ENCODE assay signal across 8 cellular contexts in genomic region chr17:44123356-44124117, GRCh38. TPM values are rescaled to one million over a fixed set of nuclear protein-coding genes. Genes with fewer than 3 reads are reported as not detected.
DNase-seq lines count a peak whose midpoint lies in the region; ATAC-seq and TF ChIP-seq lines count a peak whose summit lies in the region.

Gene HDAC5 (minus strand): TSS chr17:44123641. CDS start chr17:44117515, 6,126 bp downstream.

- peak within 1 kb of the TSS; percentile 89 to 97 (median 95) for H3K27ac Mint-ChIP-seq in CD4-positive, CD25-positive, alpha-beta regulatory T cell
- H3K27ac Mint-ChIP-seq in dendritic cell treated with granulocyte-macrophage colony-stimulating factor and Interleukin-4, amounts not matched to agents 40 ng/mL and 50 ng/mL, for 4 days, result peak within 1 kb of the TSS; percentile 96

- H3K36me3 ChIP-seq in CD4-positive, CD25-positive, alpha-beta regulatory T cell (ENCODE audit: control insufficient read depth, insufficient read depth, low read length), result no peaks in the 10 kb centered on the region
- no peaks in the 10 kb centered on the region for H3K36me3 ChIP-seq in liver (ENCODE audit: control insufficient read depth in 4 of 4, insufficient read depth in 3 of 4, low read depth in 1 of 4, low read length in 3 of 4)

- H3K4me1 ChIP-seq in CD4-positive, CD25-positive, alpha-beta regulatory T cell (ENCODE audit: control insufficient read depth, insufficient read depth, low read length, poor library complexity, severe bottlenecking), result peaks cover 29% of the 10 kb centered on the region
- peaks cover 6 to 17% (median 11%) of the 10 kb centered on the region in 4 donors for H3K4me1 ChIP-seq in liver (ENCODE audit: control insufficient read depth in 4 of 4, insufficient read depth in 4 of 4, low read length in 3 of 4)

- intact Hi-C loops in dendritic cell treated with granulocyte-macrophage colony-stimulating factor and Interleukin-4, amounts not matched to agents 40 ng/mL and 50 ng/mL, for 4 days (cut with micrococcal nuclease), result loop anchor here (1.0 to 2.0 kb wide), 3 partner anchors 17 to 63 kb away; partner anchors contain the start of genes HROB and TMUB2

- peak within 1 kb of the TSS; percentile 93 to 99 (median 96) for H3K4me3 Mint-ChIP-seq in CD4-positive, CD25-positive, alpha-beta regulatory T cell
- H3K4me3 Mint-ChIP-seq in dendritic cell treated with granulocyte-macrophage colony-stimulating factor and Interleukin-4, amounts not matched to agents 40 ng/mL and 50 ng/mL, for 4 days, result peak within 1 kb of the TSS; percentile 90

- peaks cover 4% of the 10 kb centered on the region for H3K36me3 Mint-ChIP-seq in CD4-positive, CD25-positive, alpha-beta regulatory T cell
- peaks cover 26% of the 10 kb centered on the region for H3K36me3 Mint-ChIP-seq in dendritic cell treated with granulocyte-macrophage colony-stimulating factor and Interleukin-4, amounts not matched to agents 40 ng/mL and 50 ng/mL, for 4 days (ENCODE audit: low read depth)

- H3K9ac ChIP-seq in liver (ENCODE audit: low read depth in 1 of 2, low read length in 2 of 2), result peak within 1 kb of the TSS; percentile 79 to 81

- under 1% methylated on average over 78 of the region's 78 CpGs for WGBS in liver

- H3K9me3 ChIP-seq in CD4-positive, CD25-positive, alpha-beta regulatory T cell (ENCODE audit: control insufficient read depth in 2 of 2, low read length in 2 of 2), result no peaks in the 10 kb centered on the region
- H3K9me3 ChIP-seq in liver (ENCODE audit: control insufficient read depth in 4 of 4, low read length in 3 of 4), result no peaks in the 10 kb centered on the region

- peak; percentile 46 for TF ChIP-seq CTCF in liver (IDR thresholded peaks at IDR 0.05; ENCODE audit: low read depth, low read length, missing input control)

- H3K27me3 ChIP-seq in CD4-positive, CD25-positive, alpha-beta regulatory T cell (ENCODE audit: control insufficient read depth, insufficient read depth, low read length), result no peaks in the 10 kb centered on the region
- no peaks in the 10 kb centered on the region for H3K27me3 ChIP-seq in liver (ENCODE audit: control insufficient read depth in 4 of 4, insufficient read depth in 4 of 4, low read length in 3 of 4)

- H3K27ac ChIP-seq in CD4-positive, CD25-positive, alpha-beta regulatory T cell (ENCODE audit: insufficient read depth, low read length, poor library complexity, severe bottlenecking), result peak within 1 kb of the TSS; percentile 77
- peak within 1 kb of the TSS; percentile 82 to 94 for H3K27ac ChIP-seq in liver (ENCODE audit: low read depth in 1 of 2, low read length in 2 of 2)

- peaks cover 4 to 43% (median 25%) of the 10 kb centered on the region in 4 donors for H3K4me1 Mint-ChIP-seq in CD4-positive, CD25-positive, alpha-beta regulatory T cell
- peaks cover 41% of the 10 kb centered on the region for H3K4me1 Mint-ChIP-seq in dendritic cell treated with granulocyte-macrophage colony-stimulating factor and Interleukin-4, amounts not matched to agents 40 ng/mL and 50 ng/mL, for 4 days (ENCODE audit: low read depth)

- DNase-seq in CD4-positive, CD25-positive, alpha-beta regulatory T cell, result peak; percentile 93 to 95 (median 94)
- peak; percentile 87 for DNase-seq in NCI-H748 treated with DMSO at 0.1 percent for 48 hours (lab: John Stamatoyannopoulos, UW)
- peak; percentile 96 for DNase-seq in activated CD4-positive, alpha-beta T cell treated with anti-CD3 and anti-CD28 coated beads, Interleukin-2, amount 50 U/mL, for 4 hours
- peak; percentile 97 for DNase-seq in stimulated activated CD4-positive, alpha-beta T cell treated with anti-CD3 and anti-CD28 coated beads, Interleukin-4, amount 100 ng/mL, for 1 hour

- ATAC-seq in CD4-positive, CD25-positive, alpha-beta regulatory T cell (ENCODE audit: low read depth in 2 of 2), result peak; percentile 94 to 97
- peak; percentile 79 for ATAC-seq in GM19397 (IDR thresholded peaks at IDR 0.05; ENCODE audit: unreplicated experiment)
- ATAC-seq in HG03565 (IDR thresholded peaks at IDR 0.05; ENCODE audit: unreplicated experiment), result peak; percentile 87

- TF ChIP-seq RAD21 in liver (IDR thresholded peaks at IDR 0.05), result peak; percentile 70 to 73

- peak within 1 kb of the TSS; percentile 86 for H3K4me3 ChIP-seq in CD4-positive, CD25-positive, alpha-beta regulatory T cell (ENCODE audit: low read depth, low read length)
- H3K4me3 ChIP-seq in liver (ENCODE audit: low read depth in 1 of 3, low read length in 3 of 3), result peak within 1 kb of the TSS; percentile 80 to 93 (median 83)

- H3K27me3 Mint-ChIP-seq in CD4-positive, CD25-positive, alpha-beta regulatory T cell, result peaks cover 12% of the 10 kb centered on the region
- H3K27me3 Mint-ChIP-seq in dendritic cell treated with granulocyte-macrophage colony-stimulating factor and Interleukin-4, amounts not matched to agents 40 ng/mL and 50 ng/mL, for 4 days, result no peaks in the 10 kb centered on the region

- peaks cover 0 to 1% (median 0%) of the 10 kb centered on the region in 7 donors for H3K9me3 Mint-ChIP-seq in CD4-positive, CD25-positive, alpha-beta regulatory T cell
- no peaks in the 10 kb centered on the region for H3K9me3 Mint-ChIP-seq in dendritic cell treated with granulocyte-macrophage colony-stimulating factor and Interleukin-4, amounts not matched to agents 40 ng/mL and 50 ng/mL, for 4 days

TF ChIP-seq in liver, 16 proteins besides CTCF, POLR2A, EP300 and RAD21:
- TF ChIP-seq RXRA (IDR thresholded peaks at IDR 0.05), result peak in 1 of 2 donors; percentile 55
- peak in 1 of 2 donors; percentile 35 for TF ChIP-seq EGR1 (IDR thresholded peaks at IDR 0.05; ENCODE audit: low read depth in 2 of 2)
- TF ChIP-seq GABPA (IDR thresholded peaks at IDR 0.05 in 1 of 2, conservative IDR thresholded peaks at IDR 0.05 in 1 of 2), result no peak
- no peak for TF ChIP-seq FOXA1 (IDR thresholded peaks at IDR 0.05)
- peak; percentile 67 for TF ChIP-seq YY1 (IDR thresholded peaks at IDR 0.05)
- TF ChIP-seq, protein P1, sequence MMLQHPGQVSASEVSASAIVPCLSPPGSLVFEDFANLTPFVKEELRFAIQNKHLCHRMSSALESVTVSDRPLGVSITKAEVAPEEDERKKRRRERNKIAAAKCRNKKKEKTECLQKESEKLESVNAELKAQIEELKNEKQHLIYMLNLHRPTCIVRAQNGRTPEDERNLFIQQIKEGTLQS (IDR thresholded peaks at IDR 0.05), result peak; percentile 27
- peak; percentile 15 for TF ChIP-seq NR2F2 (IDR thresholded peaks at IDR 0.05)
- TF ChIP-seq REST (IDR thresholded peaks at IDR 0.05), result no peak
- TF ChIP-seq HNF4G (IDR thresholded peaks at IDR 0.05), result no peak
- TF ChIP-seq SP1 (IDR thresholded peaks at IDR 0.05), result peak; percentile 62
- TF ChIP-seq, protein P2, sequence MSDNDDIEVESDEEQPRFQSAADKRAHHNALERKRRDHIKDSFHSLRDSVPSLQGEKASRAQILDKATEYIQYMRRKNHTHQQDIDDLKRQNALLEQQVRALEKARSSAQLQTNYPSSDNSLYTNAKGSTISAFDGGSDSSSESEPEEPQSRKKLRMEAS (IDR thresholded peaks at IDR 0.05), result peak; percentile 90
- no peak for TF ChIP-seq TAF1 (conservative IDR thresholded peaks at IDR 0.05)
- no peak for TF ChIP-seq FOXA2 (IDR thresholded peaks at IDR 0.05)
- no peak for TF ChIP-seq ZBTB33 (IDR thresholded peaks at IDR 0.05)
- TF ChIP-seq JUND (IDR thresholded peaks at IDR 0.05), result no peak
- peak in 1 of 2 donors; percentile 23 for TF ChIP-seq HNF4A (conservative IDR thresholded peaks at IDR 0.05)

RNA-seq across cellular contexts. Expression of gene HDAC5, which starts in this region (rescaled TPM):
- total RNA-seq in CD4-positive, CD25-positive, alpha-beta regulatory T cell, result 69.1 TPM
- polyA plus RNA-seq in CD4-positive, CD25-positive, alpha-beta regulatory T cell, result 10 to 100 TPM; 10.6 to 16.4 (median 13.0) TPM
- 10 to 100 TPM; 18.2 to 20.3 TPM for total RNA-seq in liver
- polyA plus RNA-seq in liver, result 10 to 100 TPM in 1 of 2 donors, 1 to 10 TPM in 1; 5.8 to 10.7 TPM

Comparison
In these comparisons a context has a peak if more than half of its experiments do, and no peak if none do; other contexts are left out.
1. Peak in every context shown above with its lines: DNase-seq, ATAC-seq, H3K4me3 ChIP-seq and H3K27ac ChIP-seq.